In the genomic region with DNA sequence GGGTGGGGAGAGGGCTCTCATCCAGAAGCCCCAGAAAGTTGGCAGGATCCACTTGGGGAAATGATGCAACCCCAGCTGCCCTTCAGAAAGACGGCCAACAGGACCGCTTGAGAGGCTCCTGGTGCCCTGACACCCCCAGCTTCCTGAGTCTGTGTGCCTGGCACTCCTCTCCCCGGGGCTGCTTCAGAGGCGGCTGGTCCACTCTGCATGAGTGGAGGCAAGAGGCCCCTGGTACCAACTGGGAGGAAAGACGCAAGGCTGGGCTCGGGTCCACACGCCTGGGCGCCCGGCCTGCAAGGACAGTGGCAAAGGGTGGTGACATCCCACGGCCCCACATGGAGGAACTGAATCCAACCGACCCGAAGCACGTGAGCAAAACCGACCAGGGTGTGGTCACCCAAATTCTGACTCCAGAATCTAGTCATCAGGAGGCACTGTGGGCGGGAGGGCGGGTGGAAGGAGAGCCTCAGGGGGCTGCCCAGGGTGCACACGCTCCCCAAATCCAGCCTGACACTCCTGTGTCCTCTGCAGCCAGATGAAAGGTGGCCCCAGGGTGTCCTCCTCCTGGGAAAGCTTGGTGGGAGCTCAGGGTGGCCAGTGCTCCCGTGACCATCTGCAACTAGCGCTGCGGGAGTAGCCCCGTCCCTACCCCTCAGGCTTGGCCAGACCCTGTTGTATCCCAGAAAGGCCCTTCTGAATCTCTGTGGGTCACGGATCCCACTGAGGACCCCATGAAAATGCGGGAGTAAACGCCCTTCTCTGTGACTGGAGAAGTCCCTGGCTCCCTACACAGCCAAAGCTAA, we compare ENCODE assay signal across 6 cellular contexts. TPM values are rescaled to one million over a fixed set of nuclear protein-coding genes. Genes with fewer than 3 reads are reported as not detected.
A peak's percentile ranks its signal among the peaks of the same experiment; 100 is the strongest.
DNase-seq lines count a peak whose midpoint lies in the region; ATAC-seq and TF ChIP-seq lines count a peak whose summit lies in the region.

No MANE protein-coding gene starts in this region.

- TF ChIP-seq CTCF in dorsolateral prefrontal cortex (IDR thresholded peaks at IDR 0.05 in 54 of 56, conservative IDR thresholded peaks at IDR 0.05 in 2 of 56; ENCODE audit: low read depth in 1 of 56, partially characterized antibody in 56 of 56): no peak
- TF ChIP-seq CTCF in retinal pigment epithelial cell (conservative IDR thresholded peaks at IDR 0.05; ENCODE audit: low read depth, low read length): no peak

- ATAC-seq in GM18498 (IDR thresholded peaks at IDR 0.05; ENCODE audit: unreplicated experiment) (no peak), HG02970 (IDR thresholded peaks at IDR 0.05; ENCODE audit: low FRiP score, unreplicated experiment) (no peak)

- intact Hi-C loops in dorsolateral prefrontal cortex (cut with DNase I): no loop called here

- H3K4me3 ChIP-seq in dorsolateral prefrontal cortex (peak overlapping the region; percentile 32 to 100 (median 78)), retinal pigment epithelial cell (ENCODE audit: low read length) (peak overlapping the region; percentile 46)

- DNase-seq in NCI-H226 (peak; percentile 93), dorsolateral prefrontal cortex (peak; percentile 28 to 92 (median 88)), retinal pigment epithelial cell (ENCODE audit: low read depth) (peak; percentile 82), kidney glomerular epithelial cell (lab: John Stamatoyannopoulos, UW) (no peak)

- no peaks in the 10 kb centered on the region for H3K27me3 ChIP-seq in dorsolateral prefrontal cortex

- peak overlapping the region; percentile 72 to 100 (median 97) for H3K27ac ChIP-seq in dorsolateral prefrontal cortex

RNA-seq across cellular contexts. Expression of a gene that starts 3.7 kb away (rescaled TPM):
- 100 to 1,000 TPM in 68 of 120 experiments, 10 to 100 TPM in 52; 67.4 to 242 (median 102) TPM for total RNA-seq in dorsolateral prefrontal cortex

RNA-seq across cellular contexts. Expression of a gene that starts 32.0 kb away (rescaled TPM):
- total RNA-seq in dorsolateral prefrontal cortex: 100 to 1,000 TPM in 19 of 120 experiments, 10 to 100 TPM in 101; 50.7 to 122 (median 86.8) TPM

RNA-seq across cellular contexts. Expression of a gene that starts 33.9 kb away (rescaled TPM):
- 1 to 10 TPM; 1.5 to 6.7 (median 3.8) TPM for total RNA-seq in dorsolateral prefrontal cortex

RNA-seq across cellular contexts. Expression of a gene that starts 53.3 kb away (rescaled TPM):
- 10 to 100 TPM; 32.5 to 82.7 (median 53.2) TPM for total RNA-seq in dorsolateral prefrontal cortex

RNA-seq across cellular contexts. Expression of a gene that starts 57.2 kb away (rescaled TPM):
- 1 to 10 TPM in 17 of 120 experiments, under 1 TPM in 67, not detected in 36; 0.20 to 2.8 (median 0.70) TPM for total RNA-seq in dorsolateral prefrontal cortex
